ENCODE assay signal across 17 cellular contexts in genomic region chr18:55345103-55345950, GRCh38.
"Had no signal": no experiment of that assay in that cellular context is flagged by ENCODE, and none has a peak within 500 bp of the region (broad histone marks: within the 10 kb centered on the region; RNA-seq: fewer than 3 reads in every experiment).

No MANE protein-coding gene starts in this region.

- H3K27ac Mint-ChIP-seq: immature natural killer cell; naive thymus-derived CD4-positive, alpha-beta T cell; progenitor cell of endocrine pancreas had no signal

- H3K4me1 Mint-ChIP-seq: naive thymus-derived CD4-positive, alpha-beta T cell had no signal

- ATAC-seq: naive thymus-derived CD4-positive, alpha-beta T cell; right cardiac atrium had no signal

- H3K27me3 ChIP-seq: esophagus muscularis mucosa, ovary, tibial artery, upper lobe of left lung, uterus had no signal

- DNase-seq: effector CD8-positive, alpha-beta T cell; immature natural killer cell; kidney; mammary epithelial cell; naive thymus-derived CD4-positive, alpha-beta T cell; ovary; right cardiac atrium; stimulated activated CD4-positive, alpha-beta T cell treated with anti-CD3 and anti-CD28 coated beads, Interleukin-2, amount 100 ng/mL, for 48 hours; stimulated activated naive CD4-positive, alpha-beta T cell treated with Interleukin-2 at 50 U/mL for 16 hours; tibial artery; upper lobe of left lung; uterus had no signal

- H3K36me3 Mint-ChIP-seq: immature natural killer cell; naive thymus-derived CD4-positive, alpha-beta T cell had no signal

- H3K9me3 Mint-ChIP-seq: immature natural killer cell, neural crest cell had no signal

- H3K9me3 ChIP-seq: esophagus muscularis mucosa, ovary, tibial artery, upper lobe of left lung, uterus had no signal

- H3K4me2 ChIP-seq: smooth muscle cell had no signal

- H3K27ac ChIP-seq: coronary artery, esophagus muscularis mucosa, ovary, tibial artery, upper lobe of left lung had no signal

- H3K36me3 ChIP-seq: esophagus muscularis mucosa, ovary, tibial artery, upper lobe of left lung, uterus had no signal

- H3K4me3 ChIP-seq: coronary artery, esophagus muscularis mucosa, ovary, smooth muscle cell, tibial artery, upper lobe of left lung, uterus had no signal

- H3K4me3 Mint-ChIP-seq: naive thymus-derived CD4-positive, alpha-beta T cell; neural crest cell had no signal

- H3K4me1 ChIP-seq: tibial artery, uterus had no signal
